In the genomic region with DNA sequence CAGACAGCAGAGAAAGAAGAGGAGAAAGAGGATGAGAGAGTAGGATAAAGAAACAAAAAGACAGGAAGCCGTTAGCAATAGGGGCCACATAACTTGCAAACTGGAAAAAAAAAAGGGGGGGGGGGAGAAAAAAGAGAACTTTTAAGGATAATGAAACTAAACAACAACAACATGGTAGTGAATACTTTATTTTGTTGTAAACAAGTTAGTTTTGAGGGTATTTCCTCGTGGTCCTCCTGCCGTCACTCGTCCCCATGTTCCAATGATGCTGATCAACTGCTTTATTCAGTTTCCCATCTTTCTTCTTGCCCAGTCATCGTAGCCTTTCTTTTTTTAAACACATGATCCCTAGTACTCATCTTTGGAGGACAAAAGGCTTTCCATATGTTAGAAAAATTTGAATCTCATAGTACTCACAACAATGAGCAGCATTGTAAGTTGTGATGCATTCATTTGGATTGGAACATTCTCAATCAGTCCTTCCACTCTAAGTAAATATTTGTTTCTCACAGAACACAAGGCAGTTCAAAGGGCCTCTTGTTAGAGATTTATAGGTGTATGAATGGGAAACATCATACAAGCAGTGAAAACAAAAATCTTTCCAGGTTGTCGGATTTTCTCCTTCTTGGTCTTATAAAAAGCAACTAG, we compare ENCODE assay signal across 1 cellular context.
TF ChIP-seq lines count a peak whose summit lies in the region.

No MANE protein-coding gene starts in this region.

TF ChIP-seq in GM23338, 12 proteins besides CTCF, POLR2A, EP300 and RAD21 (continued from another document):
- TF ChIP-seq, protein P1, sequence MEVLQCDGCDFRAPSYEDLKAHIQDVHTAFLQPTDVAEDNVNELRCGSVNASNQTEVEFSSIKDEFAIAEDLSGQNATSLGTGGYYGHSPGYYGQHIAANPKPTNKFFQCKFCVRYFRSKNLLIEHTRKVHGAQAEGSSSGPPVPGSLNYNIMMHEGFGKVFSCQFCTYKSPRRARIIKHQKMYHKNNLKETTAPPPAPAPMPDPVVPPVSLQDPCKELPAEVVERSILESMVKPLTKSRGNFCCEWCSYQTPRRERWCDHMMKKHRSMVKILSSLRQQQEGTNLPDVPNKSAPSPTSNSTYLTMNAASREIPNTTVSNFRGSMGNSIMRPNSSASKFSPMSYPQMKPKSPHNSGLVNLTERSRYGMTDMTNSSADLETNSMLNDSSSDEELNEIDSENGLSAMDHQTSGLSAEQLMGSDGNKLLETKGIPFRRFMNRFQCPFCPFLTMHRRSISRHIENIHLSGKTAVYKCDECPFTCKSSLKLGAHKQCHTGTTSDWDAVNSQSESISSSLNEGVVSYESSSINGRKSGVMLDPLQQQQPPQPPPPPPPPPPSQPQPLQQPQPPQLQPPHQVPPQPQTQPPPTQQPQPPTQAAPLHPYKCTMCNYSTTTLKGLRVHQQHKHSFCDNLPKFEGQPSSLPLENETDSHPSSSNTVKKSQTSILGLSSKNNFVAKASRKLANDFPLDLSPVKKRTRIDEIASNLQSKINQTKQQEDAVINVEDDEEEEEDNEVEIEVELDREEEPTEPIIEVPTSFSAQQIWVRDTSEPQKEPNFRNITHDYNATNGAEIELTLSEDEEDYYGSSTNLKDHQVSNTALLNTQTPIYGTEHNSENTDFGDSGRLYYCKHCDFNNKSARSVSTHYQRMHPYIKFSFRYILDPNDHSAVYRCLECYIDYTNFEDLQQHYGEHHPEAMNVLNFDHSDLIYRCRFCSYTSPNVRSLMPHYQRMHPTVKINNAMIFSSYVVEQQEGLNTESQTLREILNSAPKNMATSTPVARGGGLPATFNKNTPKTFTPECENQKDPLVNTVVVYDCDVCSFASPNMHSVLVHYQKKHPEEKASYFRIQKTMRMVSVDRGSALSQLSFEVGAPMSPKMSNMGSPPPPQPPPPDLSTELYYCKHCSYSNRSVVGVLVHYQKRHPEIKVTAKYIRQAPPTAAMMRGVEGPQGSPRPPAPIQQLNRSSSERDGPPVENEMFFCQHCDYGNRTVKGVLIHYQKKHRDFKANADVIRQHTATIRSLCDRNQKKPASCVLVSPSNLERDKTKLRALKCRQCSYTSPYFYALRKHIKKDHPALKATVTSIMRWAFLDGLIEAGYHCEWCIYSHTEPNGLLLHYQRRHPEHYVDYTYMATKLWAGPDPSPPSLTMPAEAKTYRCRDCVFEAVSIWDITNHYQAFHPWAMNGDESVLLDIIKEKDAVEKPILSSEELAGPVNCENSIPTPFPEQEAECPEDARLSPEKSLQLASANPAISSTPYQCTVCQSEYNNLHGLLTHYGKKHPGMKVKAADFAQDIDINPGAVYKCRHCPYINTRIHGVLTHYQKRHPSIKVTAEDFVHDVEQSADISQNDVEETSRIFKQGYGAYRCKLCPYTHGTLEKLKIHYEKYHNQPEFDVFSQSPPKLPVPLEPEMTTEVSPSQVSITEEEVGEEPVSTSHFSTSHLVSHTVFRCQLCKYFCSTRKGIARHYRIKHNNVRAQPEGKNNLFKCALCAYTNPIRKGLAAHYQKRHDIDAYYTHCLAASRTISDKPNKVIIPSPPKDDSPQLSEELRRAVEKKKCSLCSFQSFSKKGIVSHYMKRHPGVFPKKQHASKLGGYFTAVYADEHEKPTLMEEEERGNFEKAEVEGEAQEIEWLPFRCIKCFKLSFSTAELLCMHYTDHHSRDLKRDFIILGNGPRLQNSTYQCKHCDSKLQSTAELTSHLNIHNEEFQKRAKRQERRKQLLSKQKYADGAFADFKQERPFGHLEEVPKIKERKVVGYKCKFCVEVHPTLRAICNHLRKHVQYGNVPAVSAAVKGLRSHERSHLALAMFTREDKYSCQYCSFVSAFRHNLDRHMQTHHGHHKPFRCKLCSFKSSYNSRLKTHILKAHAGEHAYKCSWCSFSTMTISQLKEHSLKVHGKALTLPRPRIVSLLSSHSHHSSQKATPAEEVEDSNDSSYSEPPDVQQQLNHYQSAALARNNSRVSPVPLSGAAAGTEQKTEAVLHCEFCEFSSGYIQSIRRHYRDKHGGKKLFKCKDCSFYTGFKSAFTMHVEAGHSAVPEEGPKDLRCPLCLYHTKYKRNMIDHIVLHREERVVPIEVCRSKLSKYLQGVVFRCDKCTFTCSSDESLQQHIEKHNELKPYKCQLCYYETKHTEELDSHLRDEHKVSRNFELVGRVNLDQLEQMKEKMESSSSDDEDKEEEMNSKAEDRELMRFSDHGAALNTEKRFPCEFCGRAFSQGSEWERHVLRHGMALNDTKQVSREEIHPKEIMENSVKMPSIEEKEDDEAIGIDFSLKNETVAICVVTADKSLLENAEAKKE (CRISPR knock-in tag; IDR thresholded peaks at IDR 0.05), result no peak
- no peak for TF ChIP-seq ZNF331 (CRISPR knock-in tag; IDR thresholded peaks at IDR 0.05; ENCODE audit: low read depth)
- no peak for TF ChIP-seq ZNF114 (CRISPR knock-in tag; IDR thresholded peaks at IDR 0.05)
- no peak for TF ChIP-seq NANOG (IDR thresholded peaks at IDR 0.05; ENCODE audit: borderline replicate concordance)
- no peak for TF ChIP-seq JUNB (IDR thresholded peaks at IDR 0.05; ENCODE audit: unreplicated experiment)
- TF ChIP-seq ETS1 (IDR thresholded peaks at IDR 0.05), result no peak
- no peak for TF ChIP-seq POLR2AphosphoS5 (IDR thresholded peaks at IDR 0.05; ENCODE audit: low read depth)
- no peak for TF ChIP-seq STAT1 (IDR thresholded peaks at IDR 0.05; ENCODE audit: unreplicated experiment)
- no peak for TF ChIP-seq EZH2 (IDR thresholded peaks at IDR 0.05; ENCODE audit: low read depth, unreplicated experiment)
- no peak for TF ChIP-seq CREB1 (CRISPR knock-in tag; IDR thresholded peaks at IDR 0.05; ENCODE audit: low read depth)
TF ChIP-seq in GM23338: peak in this region for 0.
